In the genomic region with DNA sequence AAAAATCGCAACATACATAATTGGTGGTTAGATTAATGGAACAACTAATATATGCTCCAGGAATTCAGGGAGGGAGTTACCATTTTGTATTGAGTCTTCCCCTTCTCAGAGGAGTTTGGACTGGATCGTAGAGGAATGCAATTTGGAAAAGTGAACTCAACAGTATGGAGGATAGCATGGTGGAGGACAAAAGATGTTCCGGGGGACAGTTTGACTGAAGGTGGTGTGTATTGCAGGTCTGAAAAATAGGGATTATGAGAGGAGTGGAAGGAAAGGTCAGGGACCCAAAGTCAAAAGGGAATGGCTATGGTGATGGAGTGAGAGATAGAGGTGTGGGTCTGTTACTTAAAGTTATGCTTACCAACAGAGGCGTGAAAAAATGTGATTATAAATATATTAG, we compare ENCODE assay signal across 1 cellular context.
TF ChIP-seq lines count a peak whose summit lies in the region.

No MANE protein-coding gene starts in this region.

TF ChIP-seq in K562, 482 proteins besides CTCF, POLR2A, EP300 and RAD21 (continued from another document):
- TF ChIP-seq, protein P1, sequence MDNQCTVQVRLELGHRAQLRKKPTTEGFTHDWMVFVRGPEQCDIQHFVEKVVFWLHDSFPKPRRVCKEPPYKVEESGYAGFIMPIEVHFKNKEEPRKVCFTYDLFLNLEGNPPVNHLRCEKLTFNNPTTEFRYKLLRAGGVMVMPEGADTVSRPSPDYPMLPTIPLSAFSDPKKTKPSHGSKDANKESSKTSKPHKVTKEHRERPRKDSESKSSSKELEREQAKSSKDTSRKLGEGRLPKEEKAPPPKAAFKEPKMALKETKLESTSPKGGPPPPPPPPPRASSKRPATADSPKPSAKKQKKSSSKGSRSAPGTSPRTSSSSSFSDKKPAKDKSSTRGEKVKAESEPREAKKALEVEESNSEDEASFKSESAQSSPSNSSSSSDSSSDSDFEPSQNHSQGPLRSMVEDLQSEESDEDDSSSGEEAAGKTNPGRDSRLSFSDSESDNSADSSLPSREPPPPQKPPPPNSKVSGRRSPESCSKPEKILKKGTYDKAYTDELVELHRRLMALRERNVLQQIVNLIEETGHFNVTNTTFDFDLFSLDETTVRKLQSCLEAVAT (IDR thresholded peaks at IDR 0.05): peak in 1 of 2 experiments; percentile 73; a peak in 1 of 4 replicates
- no peak for TF ChIP-seq SIX5 (IDR thresholded peaks at IDR 0.05; ENCODE audit: borderline replicate concordance in 1 of 2, insufficient read depth in 1 of 2, low read depth in 1 of 2, low read length in 2 of 2)
TF ChIP-seq in K562: peak in this region for 16.
